2 cellular contexts compared by ENCODE assay signal in genomic region chr2:11111811-11112425, GRCh38.
TF ChIP-seq lines count a peak whose summit lies in the region.

No MANE protein-coding gene starts in this region.

TF ChIP-seq in GM23338, 12 proteins besides CTCF, POLR2A, EP300 and RAD21:
- TF ChIP-seq NANOG (IDR thresholded peaks at IDR 0.05; ENCODE audit: borderline replicate concordance) (no peak), EZH2phosphoT487 (IDR thresholded peaks at IDR 0.05; ENCODE audit: unreplicated experiment) (no peak), EZH2 (IDR thresholded peaks at IDR 0.05; ENCODE audit: low read depth, unreplicated experiment) (no peak), ETS1 (IDR thresholded peaks at IDR 0.05) (no peak), REST (IDR thresholded peaks at IDR 0.05; ENCODE audit: unreplicated experiment) (no peak), CREB1 (CRISPR knock-in tag; IDR thresholded peaks at IDR 0.05; ENCODE audit: low read depth) (no peak), ZNF331 (CRISPR knock-in tag; IDR thresholded peaks at IDR 0.05; ENCODE audit: low read depth) (no peak)

TF ChIP-seq in HepG2, 621 proteins besides CTCF, POLR2A, EP300 and RAD21:
- 0 out of 2 replicates have a peak, but pooled peaks have one; percentile 15 for TF ChIP-seq STAG1 (CRISPR knock-in tag; IDR thresholded peaks at IDR 0.05)
- TF ChIP-seq ZBTB33 (CRISPR knock-in tag; IDR thresholded peaks at IDR 0.05), result peak; percentile 73; the same call in 1 of the 2 replicates
- no peak for TF ChIP-seq HMGXB4 (CRISPR knock-in tag; IDR thresholded peaks at IDR 0.05; ENCODE audit: borderline replicate concordance in 1 of 2, low read depth in 1 of 2)
TF ChIP-seq in HepG2: peak in this region for 2.
